In the genomic region with DNA sequence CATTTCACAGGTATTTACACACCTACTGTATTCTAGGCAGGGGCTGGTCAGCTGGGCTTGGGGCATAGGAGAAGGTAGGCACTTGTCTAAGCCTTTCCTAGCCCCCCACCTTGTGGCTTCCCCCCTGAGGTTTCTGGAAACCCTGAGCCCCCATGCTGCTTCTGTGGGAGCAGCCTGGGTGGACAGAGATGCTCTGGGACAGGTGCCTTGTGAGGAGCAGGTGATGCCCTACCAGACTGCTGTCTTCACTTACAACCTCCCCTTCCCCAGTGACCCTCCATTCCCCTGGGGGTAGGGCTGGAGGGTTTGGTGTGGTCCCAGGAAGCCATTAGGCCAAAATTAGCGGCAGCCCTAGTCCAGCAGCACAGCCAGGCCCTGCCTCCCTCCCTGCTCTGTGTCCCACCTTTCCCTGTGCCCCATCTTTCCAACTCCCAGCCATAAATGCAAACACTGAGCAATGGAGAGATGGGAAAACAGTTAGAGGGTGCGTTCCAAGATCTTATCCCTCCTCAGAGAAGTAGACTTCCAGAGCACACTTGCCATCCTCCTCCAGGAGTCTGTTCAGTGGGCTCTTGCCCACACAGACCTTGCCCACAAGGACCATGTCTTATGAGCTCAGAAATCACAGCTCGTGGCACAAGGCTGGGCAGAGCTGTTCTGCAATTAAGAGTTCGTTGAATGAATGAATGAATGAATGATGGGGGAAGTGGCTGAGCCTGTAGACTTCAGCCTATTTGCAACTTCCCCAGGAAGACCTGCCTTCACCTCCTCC, we compare ENCODE assay signal across 19 cellular contexts. TPM values are rescaled to one million over a fixed set of nuclear protein-coding genes. Genes with fewer than 3 reads are reported as not detected.
DNase-seq lines count a peak whose midpoint lies in the region; ATAC-seq, FAIRE-seq and TF ChIP-seq lines count a peak whose summit lies in the region.
"Had no signal": no experiment of that assay in that cellular context is flagged by ENCODE, and none has a peak within 500 bp of the region (broad histone marks: within the 10 kb centered on the region; RNA-seq: fewer than 3 reads in every experiment).

No MANE protein-coding gene starts in this region.

- H3K9me3 ChIP-seq in HepG2 (ENCODE audit: low read length) = no peaks in the 10 kb centered on the region
- H3K9me3 ChIP-seq: vagina had no signal

- H3K79me2 ChIP-seq in HepG2 (ENCODE audit: insufficient read depth, low read length) = peaks cover 2% of the 10 kb centered on the region

- no peak for FAIRE-seq in HepG2 (lab: Jason Lieb, UNC)
- FAIRE-seq: G401.6, islet of Langerhans had no signal

- peaks cover 48% of the 10 kb centered on the region for H3K4me1 ChIP-seq in HepG2 (ENCODE audit: insufficient read depth, low read length)

- ATAC-seq in T-cell (replicated peaks in 1 of 4) (no peak), left lobe of liver (no peak), HepG2 (no peak)
- ATAC-seq in stimulated activated effector memory CD8-positive, alpha-beta T cell treated with anti-CD3 and anti-CD28 coated beads, Interleukin-12 subunit alpha, Interleukin-12 subunit beta, amount 100 ng/mL, for 72 hours = no peak
- ATAC-seq: HCT116 had no signal

- intact Hi-C loops in activated naive CD4-positive, alpha-beta T cell treated with anti-CD3 and anti-CD28 coated beads for 36 hours (cut with micrococcal nuclease) = no loop called here
- intact Hi-C loops in HepG2 (cut with micrococcal nuclease; ENCODE audit: unreplicated experiment) = no loop called here

- peaks cover 47% of the 10 kb centered on the region for H3K4me1 Mint-ChIP-seq in activated naive CD4-positive, alpha-beta T cell treated with anti-CD3 and anti-CD28 coated beads for 36 hours (ENCODE audit: low read depth)
- H3K4me1 Mint-ChIP-seq in T-cell = peaks cover 42 to 60% (median 46%) of the 10 kb centered on the region in 3 donors
- H3K4me1 Mint-ChIP-seq in stimulated activated effector memory CD8-positive, alpha-beta T cell treated with anti-CD3 and anti-CD28 coated beads, Interleukin-12 subunit alpha, Interleukin-12 subunit beta, amount 100 ng/mL, for 72 hours = peaks cover 55% of the 10 kb centered on the region

- H3K27ac ChIP-seq in HepG2 (ENCODE audit: extremely low read length, insufficient read depth, low read length) = no peak overlapping the region
- H3K27ac ChIP-seq: vagina had no signal

- H4K20me1 ChIP-seq in HepG2 (ENCODE audit: insufficient read depth, low read length) = peaks cover 5% of the 10 kb centered on the region; the same call in 1 of the 2 replicates

- TF ChIP-seq RAD21 in HepG2 (CRISPR knock-in tag; IDR thresholded peaks at IDR 0.05) = no peak

- no peak overlapping the region for H3K4me2 ChIP-seq in HepG2 (ENCODE audit: low read depth, low read length)

- no TSS peak for BruUV-seq in HepG2 (replicated peaks; lab: Mats Ljungman, UMichigan)

- H3K27me3 Mint-ChIP-seq in activated naive CD4-positive, alpha-beta T cell treated with anti-CD3 and anti-CD28 coated beads for 36 hours (ENCODE audit: low read depth) = peaks cover 57% of the 10 kb centered on the region
- H3K27me3 Mint-ChIP-seq in T-cell = peaks cover 47 to 56% of the 10 kb centered on the region in 2 donors

- peaks cover 30% of the 10 kb centered on the region for H3K36me3 Mint-ChIP-seq in activated naive CD4-positive, alpha-beta T cell treated with anti-CD3 and anti-CD28 coated beads for 36 hours (ENCODE audit: low read depth)
- H3K36me3 Mint-ChIP-seq in T-cell = no peaks in the 10 kb centered on the region
- peaks cover 6% of the 10 kb centered on the region for H3K36me3 Mint-ChIP-seq in stimulated activated effector memory CD8-positive, alpha-beta T cell treated with anti-CD3 and anti-CD28 coated beads, Interleukin-12 subunit alpha, Interleukin-12 subunit beta, amount 100 ng/mL, for 72 hours

- no peaks in the 10 kb centered on the region for H3K9me3 Mint-ChIP-seq in activated naive CD4-positive, alpha-beta T cell treated with anti-CD3 and anti-CD28 coated beads for 36 hours
- no peaks in the 10 kb centered on the region for H3K9me3 Mint-ChIP-seq in T-cell
- H3K9me3 Mint-ChIP-seq in stimulated activated effector memory CD8-positive, alpha-beta T cell treated with anti-CD3 and anti-CD28 coated beads, Interleukin-12 subunit alpha, Interleukin-12 subunit beta, amount 100 ng/mL, for 72 hours = no peaks in the 10 kb centered on the region
- H3K9me3 Mint-ChIP-seq: activated T-cell treated with anti-CD3 and anti-CD28 coated beads, Interleukin-2, amount 50 U/mL, for 24 hours; T-helper 1 cell treated with Interleukin-12 subunit alpha and Interleukin-12 subunit beta and Interleukin-4 antibody, amounts not matched to agents 30 μg/mL and 1 μg/mL, for 36 hours had no signal

- CTCF ChIA-PET in activated naive CD4-positive, alpha-beta T cell treated with anti-CD3 and anti-CD28 coated beads for 36 hours (lab: Charles Lee) = interaction anchor here (0.6 to 1.0 kb wide), 2 partner anchors 13 to 136 kb away, joined by 3 read pairs; no protein-coding TSS in a partner anchor
- CTCF ChIA-PET in T-cell (lab: Charles Lee) = no interaction called here
- CTCF ChIA-PET in HepG2 (lab: Yijun Ruan, JAX; ENCODE audit: low intra/inter-chr PET ratio, low total read pairs) = no interaction called here

- POLR2A ChIA-PET in T-cell (lab: Charles Lee) (interaction anchor here in 1 of 2 donors (0.6 kb wide), 1 partner anchor 22 kb away, joined by 3 read pairs; no protein-coding TSS in a partner anchor), HepG2 (lab: Yijun Ruan, JAX) (no interaction called here)

- no peak for DNase-seq in activated naive CD4-positive, alpha-beta T cell treated with anti-CD3 and anti-CD28 coated beads for 36 hours
- no peak for DNase-seq in activated naive CD4-positive, alpha-beta T cell treated with Interleukin-2 at 50 U/mL for 16 hours
- DNase-seq in T-cell (no peak), left lobe of liver (ENCODE audit: low spot score) (peak; percentile 31), NCI-H128 (lab: John Stamatoyannopoulos, UW; ENCODE audit: unreplicated experiment) (no peak), A172 (ENCODE audit: low spot score) (no peak), HepG2 (ENCODE audit: low spot score) (no peak)
- no peak for DNase-seq in stimulated activated effector memory CD8-positive, alpha-beta T cell treated with anti-CD3 and anti-CD28 coated beads, Interleukin-12 subunit alpha, Interleukin-12 subunit beta, amount 100 ng/mL, for 72 hours (ENCODE audit: low spot score in 2 of 2)
- DNase-seq: ACHN; activated CD4-positive, CD25-positive, alpha-beta regulatory T cell treated with anti-CD3 and anti-CD28 coated beads, Interleukin-2, amount 50 U/mL, for 72 hours; KBM-7; NCI-H1092 had no signal

- H2AFZ ChIP-seq in HepG2 (ENCODE audit: low read length) = no peak overlapping the region

- WGBS in HepG2 (ENCODE audit: low lambda C conversion rate) = 73% methylated on average over 2 of the region's 4 CpGs

- no peak overlapping the region for H3K9ac ChIP-seq in HepG2 (ENCODE audit: insufficient read depth, low read depth, low read length)

- TF ChIP-seq EP300 in HepG2 (IDR thresholded peaks at IDR 0.05; ENCODE audit: low read depth in 2 of 2, low read length in 2 of 2) (no peak), HepG2 (CRISPR knock-in tag; IDR thresholded peaks at IDR 0.05; ENCODE audit: borderline replicate concordance) (no peak)

- no peak overlapping the region for H3K4me3 ChIP-seq in HepG2 (replicated peaks in 1 of 3; ENCODE audit: insufficient read depth in 1 of 3, low read depth in 2 of 3, low read length in 3 of 3)

- no peak for TF ChIP-seq POLR2A in HepG2 (IDR thresholded peaks at IDR 0.05; ENCODE audit: insufficient read depth in 1 of 2, low read depth in 2 of 2, low read length in 2 of 2)

- in situ Hi-C loops in HepG2 (cut with HindIII; ENCODE audit: extremely low pct_ligation_motif_present, low pct_unique_long_range_greater_than_20kb) = no loop called here

- H3K4me3 Mint-ChIP-seq in activated naive CD4-positive, alpha-beta T cell treated with anti-CD3 and anti-CD28 coated beads for 36 hours = peak overlapping the region; percentile 41
- peak overlapping the region in 2 of 3 donors; percentile 31 to 97 for H3K4me3 Mint-ChIP-seq in T-cell
- peak overlapping the region; percentile 59 for H3K4me3 Mint-ChIP-seq in stimulated activated effector memory CD8-positive, alpha-beta T cell treated with anti-CD3 and anti-CD28 coated beads, Interleukin-12 subunit alpha, Interleukin-12 subunit beta, amount 100 ng/mL, for 72 hours
- H3K4me3 Mint-ChIP-seq: activated T-cell treated with anti-CD3 and anti-CD28 coated beads, Interleukin-2, amount 50 U/mL, for 24 hours; T-helper 1 cell treated with Interleukin-12 subunit alpha and Interleukin-12 subunit beta and Interleukin-4 antibody, amounts not matched to agents 30 μg/mL and 1 μg/mL, for 36 hours had no signal

- H3K27me3 ChIP-seq in HepG2 (ENCODE audit: control insufficient read depth in 1 of 2, insufficient read depth in 2 of 2, low read length in 2 of 2) = peaks cover 12 to 36% of the 10 kb centered on the region in 2 experiments

- no peaks in the 10 kb centered on the region; a peak in 1 of 5 replicates for H3K36me3 ChIP-seq in HepG2 (replicated peaks in 1 of 2; ENCODE audit: control insufficient read depth in 1 of 2, insufficient read depth in 2 of 2, low read length in 2 of 2)
- H3K36me3 ChIP-seq: vagina had no signal

- no peak overlapping the region for H3K27ac Mint-ChIP-seq in activated naive CD4-positive, alpha-beta T cell treated with anti-CD3 and anti-CD28 coated beads for 36 hours
- no peak overlapping the region for H3K27ac Mint-ChIP-seq in T-cell
- no peak overlapping the region for H3K27ac Mint-ChIP-seq in stimulated activated effector memory CD8-positive, alpha-beta T cell treated with anti-CD3 and anti-CD28 coated beads, Interleukin-12 subunit alpha, Interleukin-12 subunit beta, amount 100 ng/mL, for 72 hours
- H3K27ac Mint-ChIP-seq: activated T-cell treated with anti-CD3 and anti-CD28 coated beads, Interleukin-2, amount 50 U/mL, for 24 hours; T-helper 1 cell treated with Interleukin-12 subunit alpha and Interleukin-12 subunit beta and Interleukin-4 antibody, amounts not matched to agents 30 μg/mL and 1 μg/mL, for 36 hours had no signal

- no peak for TF ChIP-seq CTCF in HepG2 (CRISPR knock-in tag; IDR thresholded peaks at IDR 0.05)

RNA-seq across cellular contexts. Expression of a gene that starts 1.4 kb away (rescaled TPM):
- total RNA-seq in activated naive CD4-positive, alpha-beta T cell treated with anti-CD3 and anti-CD28 coated beads for 36 hours = not detected
- not detected for total RNA-seq in T-cell
- total RNA-seq in left lobe of liver = not detected
- total RNA-seq in A172 (2014; rRNA removed; shearing (Covaris generic)) = not detected in 2 replicates
- not detected in 2 replicates for total RNA-seq in HepG2 (2016; rRNA removed; fragmentation: Illumina TruSeq; extraction: Trizol)
- total RNA-seq in HepG2 (2016; cell fraction: cytosol; rRNA removed; fragmentation: Illumina TruSeq; extraction: Trizol; ENCODE audit: low read depth) = not detected in 2 replicates
- not detected in 2 replicates for total RNA-seq in HepG2 (2016; cell fraction: insoluble cytoplasmic fraction; rRNA removed; fragmentation: Illumina TruSeq; extraction: Trizol)
- not detected in 2 replicates for total RNA-seq in HepG2 (2016; cell fraction: membrane; rRNA removed; fragmentation: Illumina TruSeq; extraction: Trizol)
- total RNA-seq in HepG2 (2016; cell fraction: nucleus; rRNA removed; fragmentation: Illumina TruSeq; extraction: Trizol) = not detected in 2 replicates
- 0.26 TPM in 1 of 2 replicates, not detected in the other for polyA plus RNA-seq in HepG2 (2011; rRNA removed)
- polyA plus RNA-seq in HepG2 (2011; cell fraction: cytosol; rRNA removed) = not detected in 2 replicates
- polyA plus RNA-seq in HepG2 (2011; cell fraction: nucleus; rRNA removed) = 0.37 and 0.80 TPM in 2 replicates
- polyA plus RNA-seq in HepG2 (2012) = not detected in 2 replicates
- not detected in 2 replicates for polyA plus RNA-seq in HepG2 (2016; cell fraction: cytosol; fragmentation: Illumina TruSeq; extraction: Trizol; ENCODE audit: low read depth)
- polyA plus RNA-seq in HepG2 (2016; cell fraction: insoluble cytoplasmic fraction; fragmentation: Illumina TruSeq; extraction: Trizol; ENCODE audit: low read depth) = not detected in 2 replicates
- not detected in 2 replicates for polyA plus RNA-seq in HepG2 (2016; cell fraction: membrane; fragmentation: Illumina TruSeq; extraction: Trizol; ENCODE audit: low read depth)
- not detected in 2 replicates for polyA plus RNA-seq in HepG2 (2016; cell fraction: nucleus; fragmentation: Illumina TruSeq; extraction: Trizol; ENCODE audit: insufficient read depth, low read depth)
- not detected in 2 replicates for polyA minus RNA-seq in HepG2 (2011; rRNA and poly(A)+ RNA removed; ENCODE audit: low replicate concordance)
- polyA minus RNA-seq in HepG2 (2011; cell fraction: cytosol; rRNA and poly(A)+ RNA removed) = not detected in 2 replicates
- not detected in 2 replicates for polyA minus RNA-seq in HepG2 (2011; cell fraction: nucleus; rRNA and poly(A)+ RNA removed)
- total RNA-seq: epithelial cell of proximal tubule, vagina had no signal

RNA-seq across cellular contexts. Expression of a gene that starts 6.0 kb away (rescaled TPM):
- total RNA-seq in activated naive CD4-positive, alpha-beta T cell treated with anti-CD3 and anti-CD28 coated beads for 36 hours = 100 to 1,000 TPM; 213 to 230 TPM
- total RNA-seq in T-cell = 10 to 100 TPM; 13.1 to 29.7 (median 26.0) TPM
- 7.2 TPM for total RNA-seq in left lobe of liver
- total RNA-seq in A172 (2014; rRNA removed; shearing (Covaris generic)) = 65.5 and 96.9 TPM in 2 replicates
- 129 and 160 TPM in 2 replicates for total RNA-seq in HepG2 (2016; rRNA removed; fragmentation: Illumina TruSeq; extraction: Trizol)
- total RNA-seq in HepG2 (2016; cell fraction: cytosol; rRNA removed; fragmentation: Illumina TruSeq; extraction: Trizol; ENCODE audit: low read depth) = 72.9 and 79.2 TPM in 2 replicates
- 127 and 156 TPM in 2 replicates for total RNA-seq in HepG2 (2016; cell fraction: insoluble cytoplasmic fraction; rRNA removed; fragmentation: Illumina TruSeq; extraction: Trizol)
- 118 and 120 TPM in 2 replicates for total RNA-seq in HepG2 (2016; cell fraction: membrane; rRNA removed; fragmentation: Illumina TruSeq; extraction: Trizol)
- 40.1 and 46.2 TPM in 2 replicates for total RNA-seq in HepG2 (2016; cell fraction: nucleus; rRNA removed; fragmentation: Illumina TruSeq; extraction: Trizol)
- polyA plus RNA-seq in HepG2 (2011; rRNA removed) = 47.6 and 50.8 TPM in 2 replicates
- polyA plus RNA-seq in HepG2 (2011; cell fraction: cytosol; rRNA removed) = 77.2 and 99.2 TPM in 2 replicates
- 35.2 and 42.2 TPM in 2 replicates for polyA plus RNA-seq in HepG2 (2011; cell fraction: nucleus; rRNA removed)
- polyA plus RNA-seq in HepG2 (2012) = 50.7 and 56.1 TPM in 2 replicates
- 74.7 and 76.8 TPM in 2 replicates for polyA plus RNA-seq in HepG2 (2016; cell fraction: cytosol; fragmentation: Illumina TruSeq; extraction: Trizol; ENCODE audit: low read depth)
- polyA plus RNA-seq in HepG2 (2016; cell fraction: insoluble cytoplasmic fraction; fragmentation: Illumina TruSeq; extraction: Trizol; ENCODE audit: low read depth) = 123 and 134 TPM in 2 replicates
- 94.9 and 101 TPM in 2 replicates for polyA plus RNA-seq in HepG2 (2016; cell fraction: membrane; fragmentation: Illumina TruSeq; extraction: Trizol; ENCODE audit: low read depth)
- polyA plus RNA-seq in HepG2 (2016; cell fraction: nucleus; fragmentation: Illumina TruSeq; extraction: Trizol; ENCODE audit: insufficient read depth, low read depth) = 69.1 and 70.7 TPM in 2 replicates
- 57.7 and 87.9 TPM in 2 replicates for polyA minus RNA-seq in HepG2 (2011; rRNA and poly(A)+ RNA removed; ENCODE audit: low replicate concordance)
- polyA minus RNA-seq in HepG2 (2011; cell fraction: cytosol; rRNA and poly(A)+ RNA removed) = 11.6 and 28.0 TPM in 2 replicates
- 4.2 and 7.6 TPM in 2 replicates for polyA minus RNA-seq in HepG2 (2011; cell fraction: nucleus; rRNA and poly(A)+ RNA removed)

RNA-seq across cellular contexts. Expression of a gene that starts 41.0 kb away (rescaled TPM):
- 10 to 100 TPM; 90.8 to 96.3 TPM for total RNA-seq in activated naive CD4-positive, alpha-beta T cell treated with anti-CD3 and anti-CD28 coated beads for 36 hours
- total RNA-seq in T-cell (100 to 1,000 TPM; 232 to 364 (median 244) TPM), left lobe of liver (32.8 TPM), HepG2 (2016; rRNA removed; fragmentation: Illumina TruSeq; extraction: Trizol) (33.2 and 36.5 TPM in 2 replicates)
- 82.2 and 98.2 TPM in 2 replicates for total RNA-seq in A172 (2014; rRNA removed; shearing (Covaris generic))
- 23.2 and 27.7 TPM in 2 replicates for total RNA-seq in HepG2 (2016; cell fraction: cytosol; rRNA removed; fragmentation: Illumina TruSeq; extraction: Trizol; ENCODE audit: low read depth)
- total RNA-seq in HepG2 (2016; cell fraction: insoluble cytoplasmic fraction; rRNA removed; fragmentation: Illumina TruSeq; extraction: Trizol) = 30.6 and 34.0 TPM in 2 replicates
- total RNA-seq in HepG2 (2016; cell fraction: membrane; rRNA removed; fragmentation: Illumina TruSeq; extraction: Trizol) = 23.7 and 29.9 TPM in 2 replicates
- 50.1 and 59.4 TPM in 2 replicates for total RNA-seq in HepG2 (2016; cell fraction: nucleus; rRNA removed; fragmentation: Illumina TruSeq; extraction: Trizol)
- 35.5 and 39.8 TPM in 2 replicates for polyA plus RNA-seq in HepG2 (2011; rRNA removed)
- polyA plus RNA-seq in HepG2 (2011; cell fraction: cytosol; rRNA removed) = 7.7 and 10.8 TPM in 2 replicates
- polyA plus RNA-seq in HepG2 (2011; cell fraction: nucleus; rRNA removed) = 66.7 and 69.3 TPM in 2 replicates
- polyA plus RNA-seq in HepG2 (2012) = 35.2 and 48.0 TPM in 2 replicates
- 1.0 and 1.1 TPM in 2 replicates for polyA plus RNA-seq in HepG2 (2016; cell fraction: cytosol; fragmentation: Illumina TruSeq; extraction: Trizol; ENCODE audit: low read depth)
- 24.3 and 27.7 TPM in 2 replicates for polyA plus RNA-seq in HepG2 (2016; cell fraction: insoluble cytoplasmic fraction; fragmentation: Illumina TruSeq; extraction: Trizol; ENCODE audit: low read depth)
- polyA plus RNA-seq in HepG2 (2016; cell fraction: membrane; fragmentation: Illumina TruSeq; extraction: Trizol; ENCODE audit: low read depth) = 2.9 and 3.6 TPM in 2 replicates
- 105 and 122 TPM in 2 replicates for polyA plus RNA-seq in HepG2 (2016; cell fraction: nucleus; fragmentation: Illumina TruSeq; extraction: Trizol; ENCODE audit: insufficient read depth, low read depth)
- 18.7 and 34.4 TPM in 2 replicates for polyA minus RNA-seq in HepG2 (2011; rRNA and poly(A)+ RNA removed; ENCODE audit: low replicate concordance)
- polyA minus RNA-seq in HepG2 (2011; cell fraction: cytosol; rRNA and poly(A)+ RNA removed) = 18.9 and 20.4 TPM in 2 replicates
- polyA minus RNA-seq in HepG2 (2011; cell fraction: nucleus; rRNA and poly(A)+ RNA removed) = 91.7 and 107 TPM in 2 replicates
